ENCODE assay signal across 8 cellular contexts in genomic region chr6:170289971-170290305, GRCh38. TPM values are rescaled to one million over a fixed set of nuclear protein-coding genes. Genes with fewer than 3 reads are reported as not detected.
DNase-seq lines count a peak whose midpoint lies in the region; ATAC-seq, FAIRE-seq and TF ChIP-seq lines count a peak whose summit lies in the region.

No MANE protein-coding gene starts in this region.

- peak overlapping the region; percentile 80 for H3K4me3 Mint-ChIP-seq in T-helper 2 cell treated with Interferon-gamma antibody and Interleukin-4, amounts not matched to agents 5 μg/mL and 100 μg/mL, for 36 hours
- H3K4me3 Mint-ChIP-seq in astrocyte (ENCODE audit: unreplicated experiment) = peak overlapping the region; percentile 83

- H2AFZ ChIP-seq in astrocyte (ENCODE audit: low read depth, low read length) = peak overlapping the region; percentile 82
- H2AFZ ChIP-seq in HepG2 (ENCODE audit: low read length) = no peak overlapping the region

- H3K9me3 ChIP-seq in astrocyte (ENCODE audit: insufficient read depth, low read depth, low read length) (no peaks in the 10 kb centered on the region), HepG2 (ENCODE audit: low read length) (no peaks in the 10 kb centered on the region), tibial nerve (no peaks in the 10 kb centered on the region)

- in situ Hi-C loops in HepG2 (cut with HindIII; ENCODE audit: extremely low pct_ligation_motif_present, low pct_unique_long_range_greater_than_20kb) = no loop called here

- no peak for TF ChIP-seq CTCF in astrocyte (IDR thresholded peaks at IDR 0.05; ENCODE audit: insufficient read depth, low read depth, low read length)
- TF ChIP-seq CTCF in HepG2 (CRISPR knock-in tag; IDR thresholded peaks at IDR 0.05) = no peak
- TF ChIP-seq CTCF in tibial nerve (IDR thresholded peaks at IDR 0.05) = no peak

- TF ChIP-seq EP300 in HepG2 (IDR thresholded peaks at IDR 0.05; ENCODE audit: low read depth in 2 of 2, low read length in 2 of 2) (no peak), HepG2 (CRISPR knock-in tag; IDR thresholded peaks at IDR 0.05; ENCODE audit: borderline replicate concordance) (no peak), tibial nerve (IDR thresholded peaks at IDR 0.05) (no peak)

- H3K36me3 Mint-ChIP-seq in T-helper 2 cell treated with Interferon-gamma antibody and Interleukin-4, amounts not matched to agents 5 μg/mL and 100 μg/mL, for 36 hours (ENCODE audit: low read depth) = peaks cover 1% of the 10 kb centered on the region
- peaks cover 5% of the 10 kb centered on the region for H3K36me3 Mint-ChIP-seq in astrocyte (ENCODE audit: low read depth, unreplicated experiment)

- no peaks in the 10 kb centered on the region for H3K36me3 ChIP-seq in astrocyte (ENCODE audit: insufficient read depth, low read length)
- H3K36me3 ChIP-seq in HepG2 (replicated peaks in 1 of 2; ENCODE audit: control insufficient read depth in 1 of 2, insufficient read depth in 2 of 2, low read length in 2 of 2) = no peaks in the 10 kb centered on the region
- no peaks in the 10 kb centered on the region for H3K36me3 ChIP-seq in tibial nerve

- POLR2A ChIA-PET in HepG2 (lab: Yijun Ruan, JAX) = no interaction called here

- H3K4me1 ChIP-seq in astrocyte (ENCODE audit: insufficient read depth, low read length) (peaks cover 3% of the 10 kb centered on the region), HepG2 (ENCODE audit: insufficient read depth, low read length) (peaks cover 25% of the 10 kb centered on the region), tibial nerve (peaks cover 0 to 82% (median 48%) of the 10 kb centered on the region in 4 donors)

- H3K9me3 Mint-ChIP-seq in T-helper 2 cell treated with Interferon-gamma antibody and Interleukin-4, amounts not matched to agents 5 μg/mL and 100 μg/mL, for 36 hours = no peaks in the 10 kb centered on the region
- no peaks in the 10 kb centered on the region for H3K9me3 Mint-ChIP-seq in astrocyte (ENCODE audit: unreplicated experiment)

- peaks cover 26% of the 10 kb centered on the region for H3K4me1 Mint-ChIP-seq in T-helper 2 cell treated with Interferon-gamma antibody and Interleukin-4, amounts not matched to agents 5 μg/mL and 100 μg/mL, for 36 hours (ENCODE audit: low read depth)
- peaks cover 13% of the 10 kb centered on the region for H3K4me1 Mint-ChIP-seq in astrocyte (ENCODE audit: low read depth, unreplicated experiment)

- no peak for TF ChIP-seq RAD21 in HepG2 (CRISPR knock-in tag; IDR thresholded peaks at IDR 0.05)

- H3K9ac ChIP-seq in astrocyte (ENCODE audit: low read length) = peak overlapping the region; percentile 63
- no peak overlapping the region for H3K9ac ChIP-seq in HepG2 (ENCODE audit: insufficient read depth, low read depth, low read length)

- H3K79me2 ChIP-seq in astrocyte (ENCODE audit: insufficient read depth, low read length) (no peaks in the 10 kb centered on the region), HepG2 (ENCODE audit: insufficient read depth, low read length) (no peaks in the 10 kb centered on the region)

- H3K27me3 Mint-ChIP-seq in T-helper 2 cell treated with Interferon-gamma antibody and Interleukin-4, amounts not matched to agents 5 μg/mL and 100 μg/mL, for 36 hours (ENCODE audit: low read depth) = peaks cover 75% of the 10 kb centered on the region
- H3K27me3 Mint-ChIP-seq in astrocyte (ENCODE audit: low read depth, unreplicated experiment) = peaks cover 66% of the 10 kb centered on the region

- 5% methylated on average over 34 of the region's 41 CpGs for WGBS in HepG2 (ENCODE audit: low lambda C conversion rate)
- 3% methylated on average over 6 of the region's 41 CpGs; no CpG with 5 or more reads in 1 of the 2 donors for WGBS in tibial nerve, 2 donors

- TF ChIP-seq POLR2A in HepG2 (IDR thresholded peaks at IDR 0.05; ENCODE audit: insufficient read depth in 1 of 2, low read depth in 2 of 2, low read length in 2 of 2) (no peak), tibial nerve (IDR thresholded peaks at IDR 0.05) (no peak)

- H3K4me3 ChIP-seq in astrocyte (ENCODE audit: insufficient read depth, low read depth, low read length) = peak overlapping the region; percentile 65
- H3K4me3 ChIP-seq in HepG2 (replicated peaks in 1 of 3; ENCODE audit: insufficient read depth in 1 of 3, low read depth in 2 of 3, low read length in 3 of 3) = peak overlapping the region; percentile 46 to 63 (median 55); a peak in 4 of 6 replicates
- H3K4me3 ChIP-seq in tibial nerve = peak overlapping the region; percentile 48 to 88 (median 68)

- H3K27ac Mint-ChIP-seq in T-helper 2 cell treated with Interferon-gamma antibody and Interleukin-4, amounts not matched to agents 5 μg/mL and 100 μg/mL, for 36 hours = no peak overlapping the region
- no peak overlapping the region for H3K27ac Mint-ChIP-seq in astrocyte (ENCODE audit: unreplicated experiment)

- BruUV-seq in HepG2 (replicated peaks; lab: Mats Ljungman, UMichigan) = no TSS peak

- ATAC-seq in HepG2 = no peak; the same call in 2 of the 3 replicates
- ATAC-seq in esophagus mucosa = no peak
- ATAC-seq in GM18868 (IDR thresholded peaks at IDR 0.05; ENCODE audit: unreplicated experiment) = no peak

- H3K4me2 ChIP-seq in astrocyte (ENCODE audit: low read length) (peak overlapping the region; percentile 92), HepG2 (ENCODE audit: low read depth, low read length) (peak overlapping the region; percentile 68)

- H3K27ac ChIP-seq in astrocyte (ENCODE audit: low read depth, low read length) = no peak overlapping the region
- no peak overlapping the region for H3K27ac ChIP-seq in HepG2 (ENCODE audit: extremely low read length, insufficient read depth, low read length)
- H3K27ac ChIP-seq in tibial nerve = peak overlapping the region in 2 of 4 donors; percentile 53 to 70

- H4K20me1 ChIP-seq in astrocyte (ENCODE audit: insufficient read depth, low read length) (peaks cover 27% of the 10 kb centered on the region), HepG2 (ENCODE audit: insufficient read depth, low read length) (peaks cover 2% of the 10 kb centered on the region; the same call in 1 of the 2 replicates)

- no peak for DNase-seq in T-helper 2 cell treated with Interferon-gamma antibody and Interleukin-4, amounts not matched to agents 5 μg/mL and 100 μg/mL, for 36 hours (ENCODE audit: low spot score)
- DNase-seq in T-helper 2 cell = no peak
- DNase-seq in astrocyte (ENCODE audit: low read depth) = no peak
- DNase-seq in HepG2 (ENCODE audit: low spot score) = no peak
- DNase-seq in tibial nerve (ENCODE audit: low spot score in 2 of 2) = no peak
- no peak for DNase-seq in activated CD4-positive, CD25-positive, alpha-beta regulatory T cell (lab: John Stamatoyannopoulos, UW)

- H3K27me3 ChIP-seq in astrocyte (ENCODE audit: insufficient read depth, low read length) (peaks cover 75% of the 10 kb centered on the region), HepG2 (ENCODE audit: control insufficient read depth in 1 of 2, insufficient read depth in 2 of 2, low read length in 2 of 2) (peaks cover 45 to 97% of the 10 kb centered on the region in 2 experiments), tibial nerve (peaks cover 0 to 66% of the 10 kb centered on the region in 2 donors)

- no peak for FAIRE-seq in astrocyte (lab: Jason Lieb, UNC)
- FAIRE-seq in HepG2 (lab: Jason Lieb, UNC) = no peak

- intact Hi-C loops in HepG2 (cut with micrococcal nuclease; ENCODE audit: unreplicated experiment) = no loop called here

- CTCF ChIA-PET in HepG2 (lab: Yijun Ruan, JAX; ENCODE audit: low intra/inter-chr PET ratio, low total read pairs) = no interaction called here

RNA-seq across cellular contexts. Expression of gene DLL1, which starts 0.9 kb away (rescaled TPM):
- total RNA-seq in astrocyte (1.6 and 2.0 TPM in 2 replicates), HepG2 (2016; rRNA removed; fragmentation: Illumina TruSeq; extraction: Trizol) (not detected in 2 replicates), tibial nerve (1 to 10 TPM; 3.3 to 7.9 (median 6.6) TPM), esophagus mucosa (10.4 TPM)
- not detected in 2 replicates for total RNA-seq in HepG2 (2016; cell fraction: cytosol; rRNA removed; fragmentation: Illumina TruSeq; extraction: Trizol; ENCODE audit: low read depth)
- total RNA-seq in HepG2 (2016; cell fraction: insoluble cytoplasmic fraction; rRNA removed; fragmentation: Illumina TruSeq; extraction: Trizol) = not detected in 2 replicates
- total RNA-seq in HepG2 (2016; cell fraction: membrane; rRNA removed; fragmentation: Illumina TruSeq; extraction: Trizol) = not detected in 2 replicates
- not detected in 2 replicates for total RNA-seq in HepG2 (2016; cell fraction: nucleus; rRNA removed; fragmentation: Illumina TruSeq; extraction: Trizol)
- polyA plus RNA-seq in HepG2 (2011; rRNA removed) = not detected in 2 replicates
- not detected in 2 replicates for polyA plus RNA-seq in HepG2 (2011; cell fraction: cytosol; rRNA removed)
- polyA plus RNA-seq in HepG2 (2011; cell fraction: nucleus; rRNA removed) = 0.10 TPM in 2 replicates
- not detected in 2 replicates for polyA plus RNA-seq in HepG2 (2012)
- not detected in 2 replicates for polyA plus RNA-seq in HepG2 (2016; cell fraction: cytosol; fragmentation: Illumina TruSeq; extraction: Trizol; ENCODE audit: low read depth)
- not detected in 2 replicates for polyA plus RNA-seq in HepG2 (2016; cell fraction: insoluble cytoplasmic fraction; fragmentation: Illumina TruSeq; extraction: Trizol; ENCODE audit: low read depth)
- not detected in 2 replicates for polyA plus RNA-seq in HepG2 (2016; cell fraction: membrane; fragmentation: Illumina TruSeq; extraction: Trizol; ENCODE audit: low read depth)
- not detected in 2 replicates for polyA plus RNA-seq in HepG2 (2016; cell fraction: nucleus; fragmentation: Illumina TruSeq; extraction: Trizol; ENCODE audit: insufficient read depth, low read depth)
- polyA minus RNA-seq in HepG2 (2011; rRNA and poly(A)+ RNA removed; ENCODE audit: low replicate concordance) = not detected in 2 replicates
- not detected in 2 replicates for polyA minus RNA-seq in HepG2 (2011; cell fraction: cytosol; rRNA and poly(A)+ RNA removed)
- not detected in 2 replicates for polyA minus RNA-seq in HepG2 (2011; cell fraction: nucleus; rRNA and poly(A)+ RNA removed)

RNA-seq across cellular contexts. Expression of gene FAM120B, which starts 16.6 kb away (rescaled TPM):
- total RNA-seq in astrocyte = 29.6 and 29.8 TPM in 2 replicates
- 10.7 and 18.3 TPM in 2 replicates for total RNA-seq in HepG2 (2016; rRNA removed; fragmentation: Illumina TruSeq; extraction: Trizol)
- 14.5 and 14.8 TPM in 2 replicates for total RNA-seq in HepG2 (2016; cell fraction: cytosol; rRNA removed; fragmentation: Illumina TruSeq; extraction: Trizol; ENCODE audit: low read depth)
- 10.1 and 18.3 TPM in 2 replicates for total RNA-seq in HepG2 (2016; cell fraction: insoluble cytoplasmic fraction; rRNA removed; fragmentation: Illumina TruSeq; extraction: Trizol)
- 18.9 and 22.2 TPM in 2 replicates for total RNA-seq in HepG2 (2016; cell fraction: membrane; rRNA removed; fragmentation: Illumina TruSeq; extraction: Trizol)
- 16.8 and 19.1 TPM in 2 replicates for total RNA-seq in HepG2 (2016; cell fraction: nucleus; rRNA removed; fragmentation: Illumina TruSeq; extraction: Trizol)
- 9.2 and 10.8 TPM in 2 replicates for polyA plus RNA-seq in HepG2 (2011; rRNA removed)
- 6.1 and 6.8 TPM in 2 replicates for polyA plus RNA-seq in HepG2 (2011; cell fraction: cytosol; rRNA removed)
- polyA plus RNA-seq in HepG2 (2011; cell fraction: nucleus; rRNA removed) = 11.2 and 14.9 TPM in 2 replicates
- 10.6 and 12.8 TPM in 2 replicates for polyA plus RNA-seq in HepG2 (2012)
- 1.4 and 1.6 TPM in 2 replicates for polyA plus RNA-seq in HepG2 (2016; cell fraction: cytosol; fragmentation: Illumina TruSeq; extraction: Trizol; ENCODE audit: low read depth)
- polyA plus RNA-seq in HepG2 (2016; cell fraction: insoluble cytoplasmic fraction; fragmentation: Illumina TruSeq; extraction: Trizol; ENCODE audit: low read depth) = 21.6 TPM in 2 replicates
- 2.6 and 3.5 TPM in 2 replicates for polyA plus RNA-seq in HepG2 (2016; cell fraction: membrane; fragmentation: Illumina TruSeq; extraction: Trizol; ENCODE audit: low read depth)
- 17.9 and 21.0 TPM in 2 replicates for polyA plus RNA-seq in HepG2 (2016; cell fraction: nucleus; fragmentation: Illumina TruSeq; extraction: Trizol; ENCODE audit: insufficient read depth, low read depth)
- polyA minus RNA-seq in HepG2 (2011; rRNA and poly(A)+ RNA removed; ENCODE audit: low replicate concordance) = 18.9 and 22.3 TPM in 2 replicates
- polyA minus RNA-seq in HepG2 (2011; cell fraction: cytosol; rRNA and poly(A)+ RNA removed) = 8.3 and 10.0 TPM in 2 replicates
- polyA minus RNA-seq in HepG2 (2011; cell fraction: nucleus; rRNA and poly(A)+ RNA removed) = 39.7 and 55.7 TPM in 2 replicates
- 10 to 100 TPM; 26.0 to 35.4 (median 32.1) TPM for total RNA-seq in tibial nerve
- 12.4 TPM for total RNA-seq in esophagus mucosa
